ENCODE assay signal across 1 cellular context in the genomic region with DNA sequence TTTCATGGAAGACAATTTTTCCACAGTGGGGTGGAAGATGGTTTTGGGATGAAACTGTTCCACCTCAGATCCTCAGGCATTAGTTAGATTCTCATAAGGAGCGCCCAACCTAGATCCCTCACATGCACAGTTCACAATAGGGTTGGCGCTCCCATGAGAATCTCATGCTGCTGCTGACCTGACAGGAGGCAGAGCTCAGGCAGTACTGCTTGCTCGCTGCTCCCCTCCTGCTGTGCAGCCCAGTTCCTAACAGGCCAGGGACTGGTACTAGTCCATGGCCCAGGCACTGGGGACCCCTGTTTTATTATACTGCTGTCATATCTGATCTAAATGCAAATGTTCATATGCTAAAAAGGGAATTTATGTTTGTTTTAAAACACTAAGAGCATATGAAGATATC.
TF ChIP-seq lines count a peak whose summit lies in the region.

No MANE protein-coding gene starts in this region.

TF ChIP-seq in GM23338, 12 proteins besides CTCF, POLR2A, EP300 and RAD21 (continued from another document):
- TF ChIP-seq, protein P1, sequence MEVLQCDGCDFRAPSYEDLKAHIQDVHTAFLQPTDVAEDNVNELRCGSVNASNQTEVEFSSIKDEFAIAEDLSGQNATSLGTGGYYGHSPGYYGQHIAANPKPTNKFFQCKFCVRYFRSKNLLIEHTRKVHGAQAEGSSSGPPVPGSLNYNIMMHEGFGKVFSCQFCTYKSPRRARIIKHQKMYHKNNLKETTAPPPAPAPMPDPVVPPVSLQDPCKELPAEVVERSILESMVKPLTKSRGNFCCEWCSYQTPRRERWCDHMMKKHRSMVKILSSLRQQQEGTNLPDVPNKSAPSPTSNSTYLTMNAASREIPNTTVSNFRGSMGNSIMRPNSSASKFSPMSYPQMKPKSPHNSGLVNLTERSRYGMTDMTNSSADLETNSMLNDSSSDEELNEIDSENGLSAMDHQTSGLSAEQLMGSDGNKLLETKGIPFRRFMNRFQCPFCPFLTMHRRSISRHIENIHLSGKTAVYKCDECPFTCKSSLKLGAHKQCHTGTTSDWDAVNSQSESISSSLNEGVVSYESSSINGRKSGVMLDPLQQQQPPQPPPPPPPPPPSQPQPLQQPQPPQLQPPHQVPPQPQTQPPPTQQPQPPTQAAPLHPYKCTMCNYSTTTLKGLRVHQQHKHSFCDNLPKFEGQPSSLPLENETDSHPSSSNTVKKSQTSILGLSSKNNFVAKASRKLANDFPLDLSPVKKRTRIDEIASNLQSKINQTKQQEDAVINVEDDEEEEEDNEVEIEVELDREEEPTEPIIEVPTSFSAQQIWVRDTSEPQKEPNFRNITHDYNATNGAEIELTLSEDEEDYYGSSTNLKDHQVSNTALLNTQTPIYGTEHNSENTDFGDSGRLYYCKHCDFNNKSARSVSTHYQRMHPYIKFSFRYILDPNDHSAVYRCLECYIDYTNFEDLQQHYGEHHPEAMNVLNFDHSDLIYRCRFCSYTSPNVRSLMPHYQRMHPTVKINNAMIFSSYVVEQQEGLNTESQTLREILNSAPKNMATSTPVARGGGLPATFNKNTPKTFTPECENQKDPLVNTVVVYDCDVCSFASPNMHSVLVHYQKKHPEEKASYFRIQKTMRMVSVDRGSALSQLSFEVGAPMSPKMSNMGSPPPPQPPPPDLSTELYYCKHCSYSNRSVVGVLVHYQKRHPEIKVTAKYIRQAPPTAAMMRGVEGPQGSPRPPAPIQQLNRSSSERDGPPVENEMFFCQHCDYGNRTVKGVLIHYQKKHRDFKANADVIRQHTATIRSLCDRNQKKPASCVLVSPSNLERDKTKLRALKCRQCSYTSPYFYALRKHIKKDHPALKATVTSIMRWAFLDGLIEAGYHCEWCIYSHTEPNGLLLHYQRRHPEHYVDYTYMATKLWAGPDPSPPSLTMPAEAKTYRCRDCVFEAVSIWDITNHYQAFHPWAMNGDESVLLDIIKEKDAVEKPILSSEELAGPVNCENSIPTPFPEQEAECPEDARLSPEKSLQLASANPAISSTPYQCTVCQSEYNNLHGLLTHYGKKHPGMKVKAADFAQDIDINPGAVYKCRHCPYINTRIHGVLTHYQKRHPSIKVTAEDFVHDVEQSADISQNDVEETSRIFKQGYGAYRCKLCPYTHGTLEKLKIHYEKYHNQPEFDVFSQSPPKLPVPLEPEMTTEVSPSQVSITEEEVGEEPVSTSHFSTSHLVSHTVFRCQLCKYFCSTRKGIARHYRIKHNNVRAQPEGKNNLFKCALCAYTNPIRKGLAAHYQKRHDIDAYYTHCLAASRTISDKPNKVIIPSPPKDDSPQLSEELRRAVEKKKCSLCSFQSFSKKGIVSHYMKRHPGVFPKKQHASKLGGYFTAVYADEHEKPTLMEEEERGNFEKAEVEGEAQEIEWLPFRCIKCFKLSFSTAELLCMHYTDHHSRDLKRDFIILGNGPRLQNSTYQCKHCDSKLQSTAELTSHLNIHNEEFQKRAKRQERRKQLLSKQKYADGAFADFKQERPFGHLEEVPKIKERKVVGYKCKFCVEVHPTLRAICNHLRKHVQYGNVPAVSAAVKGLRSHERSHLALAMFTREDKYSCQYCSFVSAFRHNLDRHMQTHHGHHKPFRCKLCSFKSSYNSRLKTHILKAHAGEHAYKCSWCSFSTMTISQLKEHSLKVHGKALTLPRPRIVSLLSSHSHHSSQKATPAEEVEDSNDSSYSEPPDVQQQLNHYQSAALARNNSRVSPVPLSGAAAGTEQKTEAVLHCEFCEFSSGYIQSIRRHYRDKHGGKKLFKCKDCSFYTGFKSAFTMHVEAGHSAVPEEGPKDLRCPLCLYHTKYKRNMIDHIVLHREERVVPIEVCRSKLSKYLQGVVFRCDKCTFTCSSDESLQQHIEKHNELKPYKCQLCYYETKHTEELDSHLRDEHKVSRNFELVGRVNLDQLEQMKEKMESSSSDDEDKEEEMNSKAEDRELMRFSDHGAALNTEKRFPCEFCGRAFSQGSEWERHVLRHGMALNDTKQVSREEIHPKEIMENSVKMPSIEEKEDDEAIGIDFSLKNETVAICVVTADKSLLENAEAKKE (CRISPR knock-in tag; IDR thresholded peaks at IDR 0.05): no peak
